ENCODE assay signal across 1 cellular context in the genomic region with DNA sequence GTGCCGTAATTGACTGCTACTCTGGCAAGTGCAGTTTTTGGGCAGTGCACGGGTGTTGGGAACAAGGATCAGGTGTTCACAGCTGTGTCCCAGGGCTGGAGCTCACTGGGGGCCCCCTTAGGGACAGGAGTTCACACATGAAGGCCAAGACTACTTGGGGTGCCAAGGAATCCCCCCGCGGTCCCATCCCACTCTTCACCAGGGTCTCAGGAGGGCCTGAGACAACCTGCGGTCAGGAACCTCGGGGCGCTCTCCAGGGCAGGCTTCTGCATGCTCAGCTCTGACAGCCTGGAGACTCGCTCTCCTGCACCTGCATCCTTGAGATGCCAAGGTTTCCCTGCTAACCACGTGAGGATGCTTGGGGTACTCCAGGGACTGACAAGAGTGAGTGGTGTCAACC.
TF ChIP-seq lines count a peak whose summit lies in the region.

No MANE protein-coding gene starts in this region.

TF ChIP-seq in GM23338, 12 proteins besides CTCF, POLR2A, EP300 and RAD21:
- TF ChIP-seq, protein P1, sequence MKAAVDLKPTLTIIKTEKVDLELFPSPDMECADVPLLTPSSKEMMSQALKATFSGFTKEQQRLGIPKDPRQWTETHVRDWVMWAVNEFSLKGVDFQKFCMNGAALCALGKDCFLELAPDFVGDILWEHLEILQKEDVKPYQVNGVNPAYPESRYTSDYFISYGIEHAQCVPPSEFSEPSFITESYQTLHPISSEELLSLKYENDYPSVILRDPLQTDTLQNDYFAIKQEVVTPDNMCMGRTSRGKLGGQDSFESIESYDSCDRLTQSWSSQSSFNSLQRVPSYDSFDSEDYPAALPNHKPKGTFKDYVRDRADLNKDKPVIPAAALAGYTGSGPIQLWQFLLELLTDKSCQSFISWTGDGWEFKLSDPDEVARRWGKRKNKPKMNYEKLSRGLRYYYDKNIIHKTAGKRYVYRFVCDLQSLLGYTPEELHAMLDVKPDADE (IDR thresholded peaks at IDR 0.05): no peak
- TF ChIP-seq ZNF331 (CRISPR knock-in tag; IDR thresholded peaks at IDR 0.05; ENCODE audit: low read depth) (no peak), EZH2 (IDR thresholded peaks at IDR 0.05; ENCODE audit: low read depth, unreplicated experiment) (no peak), EZH2phosphoT487 (IDR thresholded peaks at IDR 0.05; ENCODE audit: unreplicated experiment) (no peak), JUNB (IDR thresholded peaks at IDR 0.05; ENCODE audit: unreplicated experiment) (no peak), NANOG (IDR thresholded peaks at IDR 0.05; ENCODE audit: borderline replicate concordance) (no peak), ZNF114 (CRISPR knock-in tag; IDR thresholded peaks at IDR 0.05) (no peak), CREB1 (CRISPR knock-in tag; IDR thresholded peaks at IDR 0.05; ENCODE audit: low read depth) (no peak), REST (IDR thresholded peaks at IDR 0.05; ENCODE audit: unreplicated experiment) (no peak), STAT1 (IDR thresholded peaks at IDR 0.05; ENCODE audit: unreplicated experiment) (no peak), ZNF462 (CRISPR knock-in tag; IDR thresholded peaks at IDR 0.05) (no peak), POLR2AphosphoS5 (IDR thresholded peaks at IDR 0.05; ENCODE audit: low read depth) (no peak)
